Comparison of ENCODE assay signal across 1 cellular context in genomic region chr10:35265435-35265834, GRCh38.
TF ChIP-seq lines count a peak whose summit lies in the region.

No MANE protein-coding gene starts in this region.

TF ChIP-seq in IMR-90, 13 proteins besides CTCF, POLR2A, EP300 and RAD21:
- no peak for TF ChIP-seq RCOR1 (IDR thresholded peaks at IDR 0.05; ENCODE audit: insufficient replicate concordance, low read length)
- no peak for TF ChIP-seq RFX5 (IDR thresholded peaks at IDR 0.05; ENCODE audit: low read depth, low read length)
- no peak for TF ChIP-seq NFE2L2 (IDR thresholded peaks at IDR 0.05; ENCODE audit: low read depth, low read length)
- no peak for TF ChIP-seq BHLHE40 (IDR thresholded peaks at IDR 0.05; ENCODE audit: low read depth, low read length)
- TF ChIP-seq MAZ (IDR thresholded peaks at IDR 0.05; ENCODE audit: borderline replicate concordance, low read depth, low read length) = no peak
